ENCODE assay signal across 11 cellular contexts in genomic region chr20:36097751-36098151, GRCh38. TPM values are rescaled to one million over a fixed set of nuclear protein-coding genes. Genes with fewer than 3 reads are reported as not detected.
DNase-seq lines count a peak whose midpoint lies in the region; ATAC-seq and TF ChIP-seq lines count a peak whose summit lies in the region.
"Had no signal": no experiment of that assay in that cellular context is flagged by ENCODE, and none has a peak within 500 bp of the region (broad histone marks: within the 10 kb centered on the region; RNA-seq: fewer than 3 reads in every experiment).

No MANE protein-coding gene starts in this region.

- no peaks in the 10 kb centered on the region for H3K27me3 ChIP-seq in Caco-2 (replicated peaks; ENCODE audit: control insufficient read depth, insufficient read depth, low read length)
- H3K27me3 ChIP-seq in Karpas-422 (ENCODE audit: low read length), result no peaks in the 10 kb centered on the region

- POLR2A ChIA-PET in Caco-2 (lab: Charles Lee), result interaction anchor here (0.9 to 2.0 kb wide), 3 partner anchors 12 to 143 kb away, joined by 3 to 6 read pairs (median 4); partner anchors contain the start of gene SCAND1

- CTCF ChIA-PET in Caco-2 (lab: Charles Lee), result interaction anchor here (0.9 to 1.3 kb wide), 4 partner anchors 41 to 150 kb away, joined by 3 to 10 read pairs (median 6); no protein-coding TSS in a partner anchor

- H3K9ac ChIP-seq in Karpas-422 (ENCODE audit: low read length), result peak overlapping the region; percentile 67

- H4K20me1 ChIP-seq in Karpas-422 (ENCODE audit: insufficient read depth, low read depth, low read length), result no peaks in the 10 kb centered on the region

- no peak for ATAC-seq in naive B cell (ENCODE audit: low read depth in 2 of 2)
- no peak for ATAC-seq in HG03175 (IDR thresholded peaks at IDR 0.05; ENCODE audit: unreplicated experiment)
- ATAC-seq in HG03045 (IDR thresholded peaks at IDR 0.05; ENCODE audit: unreplicated experiment), result no peak

- no peaks in the 10 kb centered on the region for H3K9me3 ChIP-seq in Caco-2
- H3K9me3 ChIP-seq in Karpas-422 (ENCODE audit: low read length), result no peaks in the 10 kb centered on the region

- H3K4me2 ChIP-seq in Karpas-422 (ENCODE audit: low read depth, low read length, poor library complexity, severe bottlenecking), result peak overlapping the region; percentile 64

- no peaks in the 10 kb centered on the region for H3K27me3 Mint-ChIP-seq in Caco-2 (ENCODE audit: insufficient read depth, unreplicated experiment)
- H3K27me3 Mint-ChIP-seq in chondrocyte (ENCODE audit: low read depth), result no peaks in the 10 kb centered on the region
- H3K27me3 Mint-ChIP-seq in naive B cell, result peaks cover 11 to 17% (median 13%) of the 10 kb centered on the region in 3 donors

- TF ChIP-seq CTCF in Caco-2 (IDR thresholded peaks at IDR 0.05; ENCODE audit: insufficient read depth in 1 of 2, low read depth in 1 of 2, low read length in 1 of 2, severe bottlenecking in 1 of 2, unreplicated experiment in 1 of 2) (no peak), chondrocyte (IDR thresholded peaks at IDR 0.05) (no peak)

- intact Hi-C loops in Caco-2 (cut with micrococcal nuclease; ENCODE audit: unreplicated experiment), result no loop called here

- H3K36me3 Mint-ChIP-seq in Caco-2 (ENCODE audit: insufficient read depth, unreplicated experiment), result peaks cover 6% of the 10 kb centered on the region
- H3K36me3 Mint-ChIP-seq in chondrocyte (ENCODE audit: low read depth), result no peaks in the 10 kb centered on the region
- H3K36me3 Mint-ChIP-seq in naive B cell, result peaks cover 0 to 6% of the 10 kb centered on the region in 2 donors

- H2AFZ ChIP-seq in Karpas-422 (ENCODE audit: low read length), result peak overlapping the region; percentile 22; the same call in 1 of the 2 replicates

- H3K27ac Mint-ChIP-seq in Caco-2 (ENCODE audit: unreplicated experiment) (peak overlapping the region; percentile 16), chondrocyte (ENCODE audit: unreplicated experiment) (peak overlapping the region; percentile 97), naive B cell (peak overlapping the region; percentile 2 to 92 (median 76))

- H3K9me3 Mint-ChIP-seq in Caco-2 (ENCODE audit: unreplicated experiment) (no peaks in the 10 kb centered on the region), chondrocyte (ENCODE audit: low read depth) (no peaks in the 10 kb centered on the region), naive B cell (peaks cover 0 to 4% (median 0%) of the 10 kb centered on the region in 7 donors)

- DNase-seq in Caco-2 (no peak), Karpas-422 (peak; percentile 53), chondrocyte (ENCODE audit: low spot score) (no peak), naive B cell (no peak), NCI-H446 treated with DMSO at 0.1 percent for 48 hours (lab: John Stamatoyannopoulos, UW) (no peak)
- no peak for DNase-seq in effector CD8-positive, alpha-beta T cell (lab: John Stamatoyannopoulos, UW)
- DNase-seq: NCI-H345, T1000 had no signal

- BruUV-seq in Caco-2 (replicated peaks; lab: Mats Ljungman, UMichigan), result no TSS peak

- no peaks in the 10 kb centered on the region for H3K9me2 ChIP-seq in Karpas-422 (replicated peaks; ENCODE audit: insufficient read depth, low read length)

- H3K4me1 Mint-ChIP-seq in Caco-2 (ENCODE audit: low read depth, unreplicated experiment) (peaks cover 31% of the 10 kb centered on the region), chondrocyte (ENCODE audit: low read depth) (peaks cover 52% of the 10 kb centered on the region), naive B cell (peaks cover 29 to 31% (median 30%) of the 10 kb centered on the region in 3 donors)

- no peak overlapping the region for H3K4me3 Mint-ChIP-seq in Caco-2 (ENCODE audit: unreplicated experiment)
- H3K4me3 Mint-ChIP-seq in chondrocyte (ENCODE audit: unreplicated experiment), result no peak overlapping the region
- peak overlapping the region in 3 of 8 donors; percentile 10 to 43 (median 26) for H3K4me3 Mint-ChIP-seq in naive B cell

- H3K27ac ChIP-seq in Karpas-422 (ENCODE audit: low read length), result peak overlapping the region; percentile 94
- H3K27ac ChIP-seq: HL-60 had no signal

- H3K79me2 ChIP-seq in Karpas-422 (ENCODE audit: low read length), result no peaks in the 10 kb centered on the region

- H3K36me3 ChIP-seq in Caco-2 (ENCODE audit: control insufficient read depth, insufficient read depth, low read length) (no peaks in the 10 kb centered on the region), Karpas-422 (ENCODE audit: insufficient read depth, low read length) (no peaks in the 10 kb centered on the region)

- H3K4me3 ChIP-seq in Caco-2 (ENCODE audit: low read depth, low read length) (no peak overlapping the region), Karpas-422 (ENCODE audit: low read length) (peak overlapping the region; percentile 30; the same call in 1 of the 2 replicates)

- H3K4me1 ChIP-seq in Caco-2, result peaks cover 60% of the 10 kb centered on the region
- H3K4me1 ChIP-seq in Karpas-422 (ENCODE audit: low read length), result peaks cover 55% of the 10 kb centered on the region

RNA-seq across cellular contexts. Expression of gene EPB41L1, which starts 56.8 kb away (rescaled TPM):
- 129 and 137 TPM in 2 replicates for total RNA-seq in Caco-2 (2022)
- total RNA-seq in Karpas-422 (2014; rRNA removed; shearing (Covaris generic); ENCODE audit: low replicate concordance), result 5.9 and 10.6 TPM in 2 replicates
- total RNA-seq in chondrocyte, result 41.1 to 42.7 TPM (median 42.1 TPM) in 3 replicates
- not detected for polyA plus RNA-seq in naive B cell (ENCODE audit: low read depth in 6 of 6)

Comparison
In these comparisons a context has a peak if more than half of its experiments do, and no peak if none do; other contexts are left out.
1. H3K27ac Mint-ChIP-seq: peak in every context shown above with its lines; median percentile 97 in chondrocyte; 76 in naive B cell; 16 in Caco-2.